ENCODE assay signal across 39 cellular contexts in the genomic region with DNA sequence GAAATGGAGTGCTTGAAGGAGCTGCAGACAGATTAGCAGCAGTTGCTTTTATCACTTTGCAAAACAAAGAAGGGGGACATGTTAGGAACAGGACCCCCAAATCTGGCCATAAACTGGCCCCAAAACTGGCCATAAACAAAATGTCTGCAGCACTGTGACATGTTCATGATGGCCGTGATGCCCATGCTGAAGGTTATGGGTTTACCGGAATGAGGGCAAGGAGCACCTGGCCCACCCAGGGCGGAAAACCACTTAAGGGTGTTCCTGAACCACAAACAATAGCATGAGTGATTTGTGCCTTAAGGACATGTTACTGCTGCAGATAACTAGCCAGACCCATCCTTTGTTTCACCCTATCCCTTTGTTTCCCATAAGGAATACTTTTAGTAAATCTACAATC.
"Had no signal": no experiment of that assay in that cellular context is flagged by ENCODE, and none has a peak within 500 bp of the region (broad histone marks: within the 10 kb centered on the region; RNA-seq: fewer than 3 reads in every experiment).

No MANE protein-coding gene starts in this region.

- H3K27ac Mint-ChIP-seq: activated B cell treated with CpG ODN at 0.5 μM for 24 hours; activated CD4-positive, alpha-beta memory T cell treated with anti-CD3 and anti-CD28 coated beads for 36 hours; activated CD4-positive, alpha-beta T cell treated with anti-CD3 and anti-CD28 coated beads, Interleukin-2, amount 10 ng/mL, durations not matched to agents 24 days and 14 days; activated CD8-positive, alpha-beta T cell treated with anti-CD3 and anti-CD28 coated beads for 36 hours; activated naive CD4-positive, alpha-beta T cell treated with anti-CD3 and anti-CD28 coated beads for 36 hours; activated naive CD4-positive, alpha-beta T cell treated with anti-CD3 and anti-CD28 coated beads, Interleukin-2, amount 50 U/mL, for 72 hours; activated naive CD8-positive, alpha-beta T cell treated with anti-CD3 and anti-CD28 coated beads for 36 hours; activated T-cell treated with anti-CD3 and anti-CD28 coated beads, Interleukin-2, amount 50 U/mL, for 72 hours; activated T-helper 1 cell treated with anti-CD3 and anti-CD28 coated beads, Interleukin-12 subunit alpha, Interleukin-12 subunit beta, Interleukin-2, Interleukin-4 antibody, amounts not matched to agents 30 ng/mL and 10 ng/mL and 1 ng/mL, durations not matched to agents 14 hours and 24 hours and 36 hours; activated T-helper 17 cell treated with anti-CD3 and anti-CD28 coated beads, Interleukin-2, amount 50 U/mL, for 72 hours; T-helper 1 cell treated with Interleukin-12 subunit alpha and Interleukin-12 subunit beta and Interleukin-4 antibody, amounts not matched to agents 30 μg/mL and 1 μg/mL, for 36 hours; T-helper 2 cell treated with Interferon-gamma antibody and Interleukin-4, amounts not matched to agents 5 μg/mL and 100 μg/mL, for 36 hours had no signal

- DNase-seq: activated B cell treated with CpG ODN at 0.5 μM for 24 hours; activated CD4-positive, alpha-beta memory T cell treated with anti-CD3 and anti-CD28 coated beads for 36 hours; activated CD4-positive, alpha-beta T cell treated with anti-CD3 and anti-CD28 coated beads for 4 hours; activated CD4-positive, alpha-beta T cell treated with anti-CD3 and anti-CD28 coated beads, Interleukin-2, amount 10 ng/mL, durations not matched to agents 24 days and 14 days; activated CD4-positive, alpha-beta T cell treated with anti-CD3 and anti-CD28 coated beads, Interleukin-2, amount 50 U/mL, for 1 hour; activated CD4-positive, alpha-beta T cell treated with anti-CD3 and anti-CD28 coated beads, Interleukin-2, amount 50 U/mL, for 4 hours; activated CD4-positive, CD25-positive, alpha-beta regulatory T cell treated with anti-CD3 and anti-CD28 coated beads, Interleukin-2, amount 50 U/mL, for 72 hours; activated CD8-positive, alpha-beta memory T cell treated with anti-CD3 and anti-CD28 coated beads, Interleukin-2, amount 50 U/mL, for 4 hours; activated CD8-positive, alpha-beta T cell treated with anti-CD3 and anti-CD28 coated beads for 36 hours; activated effector memory CD4-positive, alpha-beta T cell treated with anti-CD3 and anti-CD28 coated beads, Interleukin-2, amount 50 U/mL, for 16 hours; activated gamma-delta T cell treated with Interleukin-2 at 50 U/mL for 16 hours; activated naive CD4-positive, alpha-beta T cell; activated naive CD4-positive, alpha-beta T cell treated with anti-CD3 and anti-CD28 coated beads for 36 hours; activated naive CD4-positive, alpha-beta T cell treated with anti-CD3 and anti-CD28 coated beads, Interleukin-2, amount 50 U/mL, for 16 hours; activated naive CD8-positive, alpha-beta T cell treated with anti-CD3 and anti-CD28 coated beads for 36 hours; activated T-cell treated with anti-CD3 and anti-CD28 coated beads for 4 hours; activated T-cell treated with anti-CD3 and anti-CD28 coated beads, Interleukin-2, amount 50 U/mL, for 1 hour; activated T-cell treated with anti-CD3 and anti-CD28 coated beads, Interleukin-2, amount 50 U/mL, for 4 hours; activated T-cell treated with anti-CD3 and anti-CD28 coated beads, Interleukin-2, amount 50 U/mL, for 72 hours; adrenal gland; amniotic stem cell; aorta; body of pancreas; brain microvascular endothelial cell; cerebellar nuclear complex; T-helper 1 cell; T-helper 2 cell; T-helper 9 cell had no signal

- H3K4me3 ChIP-seq: adrenal gland, body of pancreas, breast epithelium, cardiac muscle cell had no signal

- ATAC-seq: activated CD8-positive, alpha-beta T cell treated with anti-CD3 and anti-CD28 coated beads for 36 hours; activated naive CD4-positive, alpha-beta T cell treated with anti-CD3 and anti-CD28 coated beads, Interleukin-2, amount 50 U/mL, for 72 hours; activated T-cell treated with anti-CD3 and anti-CD28 coated beads, Interleukin-2, amount 50 U/mL, for 4 hours; activated T-cell treated with anti-CD3 and anti-CD28 coated beads, Interleukin-2, amount 50 U/mL, for 72 hours; activated T-helper 17 cell treated with anti-CD3 and anti-CD28 coated beads, Interleukin-2, amount 50 U/mL, for 72 hours; body of pancreas had no signal

- H3K36me3 Mint-ChIP-seq: activated CD4-positive, alpha-beta memory T cell treated with anti-CD3 and anti-CD28 coated beads for 36 hours; activated naive CD8-positive, alpha-beta T cell treated with anti-CD3 and anti-CD28 coated beads for 36 hours had no signal

- FAIRE-seq: astrocyte, TTC549 had no signal

- H3K9me3 ChIP-seq: adrenal gland had no signal

- H3K4me1 Mint-ChIP-seq: activated B cell treated with CpG ODN at 0.5 μM for 24 hours; activated CD4-positive, alpha-beta T cell treated with anti-CD3 and anti-CD28 coated beads, Interleukin-2, amount 10 ng/mL, durations not matched to agents 24 days and 14 days; activated naive CD8-positive, alpha-beta T cell treated with anti-CD3 and anti-CD28 coated beads for 36 hours; activated T-helper 17 cell treated with anti-CD3 and anti-CD28 coated beads, Interleukin-2, amount 50 U/mL, for 72 hours; central memory CD8-positive, alpha-beta T cell had no signal

- H3K36me3 ChIP-seq: adrenal gland, brain microvascular endothelial cell, breast epithelium, cardiac muscle cell had no signal

- H3K4me1 ChIP-seq: adrenal gland, body of pancreas, breast epithelium had no signal

- H3K27ac ChIP-seq: adrenal gland, body of pancreas, brain microvascular endothelial cell, breast epithelium, cardiac muscle cell, VCaP had no signal

- H3K27me3 Mint-ChIP-seq: activated B cell treated with CpG ODN at 0.5 μM for 24 hours; activated CD4-positive, alpha-beta memory T cell treated with anti-CD3 and anti-CD28 coated beads for 36 hours; activated CD4-positive, alpha-beta T cell treated with anti-CD3 and anti-CD28 coated beads, Interleukin-2, amount 10 ng/mL, durations not matched to agents 24 days and 14 days; activated CD8-positive, alpha-beta T cell treated with anti-CD3 and anti-CD28 coated beads for 36 hours; activated naive CD8-positive, alpha-beta T cell treated with anti-CD3 and anti-CD28 coated beads for 36 hours; activated T-helper 17 cell treated with anti-CD3 and anti-CD28 coated beads, Interleukin-2, amount 50 U/mL, for 72 hours; central memory CD8-positive, alpha-beta T cell had no signal

- H3K27me3 ChIP-seq: adrenal gland, body of pancreas, brain microvascular endothelial cell, breast epithelium, cardiac muscle cell had no signal

- H3K4me3 Mint-ChIP-seq: activated B cell treated with CpG ODN at 0.5 μM for 24 hours; activated CD4-positive, alpha-beta memory T cell treated with anti-CD3 and anti-CD28 coated beads for 36 hours; activated CD4-positive, alpha-beta T cell treated with anti-CD3 and anti-CD28 coated beads, Interleukin-2, amount 10 ng/mL, durations not matched to agents 24 days and 14 days; activated CD8-positive, alpha-beta T cell treated with anti-CD3 and anti-CD28 coated beads for 36 hours; activated naive CD4-positive, alpha-beta T cell treated with anti-CD3 and anti-CD28 coated beads for 36 hours; activated naive CD8-positive, alpha-beta T cell treated with anti-CD3 and anti-CD28 coated beads for 36 hours; activated T-cell treated with anti-CD3 and anti-CD28 coated beads, Interleukin-2, amount 50 U/mL, for 4 hours; activated T-cell treated with anti-CD3 and anti-CD28 coated beads, Interleukin-2, amount 50 U/mL, for 72 hours; activated T-helper 1 cell treated with anti-CD3 and anti-CD28 coated beads, Interleukin-12 subunit alpha, Interleukin-12 subunit beta, Interleukin-2, Interleukin-4 antibody, amounts not matched to agents 30 ng/mL and 10 ng/mL and 1 ng/mL, durations not matched to agents 14 hours and 24 hours and 36 hours; activated T-helper 17 cell treated with anti-CD3 and anti-CD28 coated beads, Interleukin-2, amount 50 U/mL, for 72 hours; central memory CD8-positive, alpha-beta T cell; T-helper 1 cell treated with Interleukin-12 subunit alpha and Interleukin-12 subunit beta and Interleukin-4 antibody, amounts not matched to agents 30 μg/mL and 1 μg/mL, for 36 hours; T-helper 2 cell treated with Interferon-gamma antibody and Interleukin-4, amounts not matched to agents 5 μg/mL and 100 μg/mL, for 36 hours had no signal
